2 cellular contexts compared by ENCODE assay signal in genomic region chr2:15595936-15596335, GRCh38.
TF ChIP-seq lines count a peak whose summit lies in the region.

No MANE protein-coding gene starts in this region.

TF ChIP-seq in HEK293, 187 proteins besides CTCF, POLR2A, EP300 and RAD21:
- TF ChIP-seq ZNF10 (tag by site-specific recombination; IDR thresholded peaks at IDR 0.05), result no peak
- peak; percentile 80 for TF ChIP-seq ZNF121 (tag by site-specific recombination; IDR thresholded peaks at IDR 0.05)
- no peak for TF ChIP-seq ZNF341 (tag by site-specific recombination; IDR thresholded peaks at IDR 0.05; ENCODE audit: low read depth)
TF ChIP-seq in HEK293: peak in this region for 1.

TF ChIP-seq in K562, 482 proteins besides CTCF, POLR2A, EP300 and RAD21:
- TF ChIP-seq ZNF57 (CRISPR knock-in tag; IDR thresholded peaks at IDR 0.05) (no peak), MCM3 (IDR thresholded peaks at IDR 0.05) (no peak), NFRKB (IDR thresholded peaks at IDR 0.05; ENCODE audit: low read depth) (no peak), ZNF280B (CRISPR knock-in tag; IDR thresholded peaks at IDR 0.05) (no peak), MGA (IDR thresholded peaks at IDR 0.05) (no peak), ZNF121 (CRISPR knock-in tag; conservative IDR thresholded peaks at IDR 0.05) (peak; percentile 98), KLF6 (CRISPR knock-in tag; IDR thresholded peaks at IDR 0.05; ENCODE audit: borderline replicate concordance) (no peak), RBM25 (IDR thresholded peaks at IDR 0.05; ENCODE audit: low read depth, low read length, severe bottlenecking) (peak; percentile 27)
